In the genomic region with DNA sequence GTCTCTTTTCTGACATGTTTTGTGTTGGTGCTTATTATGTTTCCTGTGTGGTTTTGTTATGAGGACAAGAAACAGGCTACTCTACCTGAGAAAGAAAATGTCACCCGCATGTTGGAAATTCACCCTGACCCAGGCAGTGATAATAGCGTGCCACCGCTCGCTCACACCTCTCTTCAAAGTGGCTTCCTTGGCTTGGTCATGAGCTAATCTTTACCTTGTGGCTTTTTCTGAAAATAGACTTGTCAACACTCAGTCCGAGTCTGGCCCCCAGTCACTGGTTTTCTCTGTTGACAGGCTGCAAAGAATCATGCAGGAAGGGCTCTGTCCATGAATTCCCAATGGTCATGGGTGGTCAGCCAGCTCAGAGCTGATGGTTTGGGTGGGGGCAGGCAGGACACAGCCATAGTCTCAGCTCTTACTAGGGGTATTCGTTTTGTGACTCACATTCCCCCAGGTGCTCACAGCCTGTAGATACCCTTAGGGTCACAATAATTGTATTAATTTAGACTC, we compare ENCODE assay signal across 9 cellular contexts.
DNase-seq lines count a peak whose midpoint lies in the region; ATAC-seq, FAIRE-seq and TF ChIP-seq lines count a peak whose summit lies in the region.
"Had no signal": no experiment of that assay in that cellular context is flagged by ENCODE, and none has a peak within 500 bp of the region (broad histone marks: within the 10 kb centered on the region; RNA-seq: fewer than 3 reads in every experiment).

No MANE protein-coding gene starts in this region.

- H3K27me3 ChIP-seq in small intestine (ENCODE audit: control insufficient read depth in 2 of 2, insufficient read depth in 2 of 2, low read length in 2 of 2): no peaks in the 10 kb centered on the region

- H3K27ac Mint-ChIP-seq in T-helper 17 cell (peak overlapping the region; percentile 78), type B pancreatic cell (no peak overlapping the region)

- no peak for DNase-seq in activated T-cell treated with anti-CD3 and anti-CD28 coated beads, Interleukin-2, amount 50 U/mL, for 4 hours
- no peak for DNase-seq in activated T-cell treated with anti-CD3 and anti-CD28 coated beads for 4 hours
- DNase-seq in T-helper 17 cell: no peak
- peak; percentile 17 for DNase-seq in small intestine
- no peak for DNase-seq in DMS79 (lab: John Stamatoyannopoulos, UW)
- no peak for DNase-seq in type B pancreatic cell (ENCODE audit: extremely low spot score, unreplicated experiment)
- DNase-seq in NCI-H510A (lab: John Stamatoyannopoulos, UW): no peak

- FAIRE-seq in small intestine (lab: Jason Lieb, UNC): no peak

- no peaks in the 10 kb centered on the region for H3K9me3 ChIP-seq in T-helper 17 cell (ENCODE audit: control insufficient read depth, low read length, poor library complexity, severe bottlenecking)
- no peaks in the 10 kb centered on the region for H3K9me3 ChIP-seq in small intestine (ENCODE audit: control insufficient read depth, low read depth)

- H3K4me1 Mint-ChIP-seq in activated T-cell treated with anti-CD3 and anti-CD28 coated beads, Interleukin-2, amount 50 U/mL, for 4 hours (ENCODE audit: low read depth): peaks cover 24% of the 10 kb centered on the region
- peaks cover 21% of the 10 kb centered on the region for H3K4me1 Mint-ChIP-seq in T-helper 17 cell
- peaks cover 47% of the 10 kb centered on the region for H3K4me1 Mint-ChIP-seq in type B pancreatic cell (ENCODE audit: unreplicated experiment)

- H3K4me1 ChIP-seq in small intestine (ENCODE audit: control insufficient read depth in 2 of 2, insufficient read depth in 1 of 2, low read depth in 1 of 2, low read length in 1 of 2): peaks cover 2 to 4% of the 10 kb centered on the region in 2 donors

- H3K9me3 Mint-ChIP-seq in activated T-cell treated with anti-CD3 and anti-CD28 coated beads, Interleukin-2, amount 50 U/mL, for 4 hours: no peaks in the 10 kb centered on the region
- H3K9me3 Mint-ChIP-seq in type B pancreatic cell: no peaks in the 10 kb centered on the region

- peak; percentile 36 to 72 for ATAC-seq in activated T-cell treated with anti-CD3 and anti-CD28 coated beads, Interleukin-2, amount 50 U/mL, for 4 hours
- ATAC-seq in HG02623 (IDR thresholded peaks at IDR 0.05; ENCODE audit: unreplicated experiment) (peak; percentile 54), T-helper 17 cell (no peak)

- no peak for TF ChIP-seq CTCF in type B pancreatic cell (conservative IDR thresholded peaks at IDR 0.05)

- H3K36me3 ChIP-seq in small intestine (ENCODE audit: control insufficient read depth in 2 of 2, insufficient read depth in 2 of 2, low read length in 2 of 2): no peaks in the 10 kb centered on the region

- H3K27me3 Mint-ChIP-seq in activated T-cell treated with anti-CD3 and anti-CD28 coated beads, Interleukin-2, amount 50 U/mL, for 4 hours (ENCODE audit: low read depth): no peaks in the 10 kb centered on the region
- H3K27me3 Mint-ChIP-seq in T-helper 17 cell (no peaks in the 10 kb centered on the region), type B pancreatic cell (no peaks in the 10 kb centered on the region)

- peaks cover 7% of the 10 kb centered on the region for H3K36me3 Mint-ChIP-seq in activated T-cell treated with anti-CD3 and anti-CD28 coated beads, Interleukin-2, amount 50 U/mL, for 4 hours (ENCODE audit: insufficient read depth)
- H3K36me3 Mint-ChIP-seq in T-helper 17 cell (ENCODE audit: low read depth) (no peaks in the 10 kb centered on the region), type B pancreatic cell (no peaks in the 10 kb centered on the region)

- H3K4me3 ChIP-seq in small intestine (ENCODE audit: low read depth in 1 of 2, low read length in 2 of 2): no peak overlapping the region

- no peak overlapping the region for H3K4me3 Mint-ChIP-seq in activated T-cell treated with anti-CD3 and anti-CD28 coated beads, Interleukin-2, amount 50 U/mL, for 4 hours
- H3K4me3 Mint-ChIP-seq in T-helper 17 cell: no peak overlapping the region
- H3K4me3 Mint-ChIP-seq in type B pancreatic cell: no peak overlapping the region

- 62 to 86% (median 78%) methylated on average over 6 of the region's 6 CpGs for WGBS in small intestine, 3 donors

- H3K27ac ChIP-seq in small intestine (ENCODE audit: low read depth in 1 of 2, low read length in 1 of 2): peak overlapping the region in 1 of 2 donors; percentile 15
- H3K27ac ChIP-seq: C4-2B had no signal
